Comparison of ENCODE assay signal across 1 cellular context in genomic region chr6:160300076-160300695, GRCh38.
A peak's percentile ranks its signal among the peaks of the same experiment; 100 is the strongest.
TF ChIP-seq lines count a peak whose summit lies in the region.

No MANE protein-coding gene starts in this region.

TF ChIP-seq in HepG2, 621 proteins besides CTCF, POLR2A, EP300 and RAD21 (continued from another document and continues in another):
- peak; percentile 60; the same call in 1 of the 2 replicates for TF ChIP-seq ZNF574 (CRISPR knock-in tag; IDR thresholded peaks at IDR 0.05)
- no peak for TF ChIP-seq REL (CRISPR knock-in tag; conservative IDR thresholded peaks at IDR 0.05)
- TF ChIP-seq GABPA (IDR thresholded peaks at IDR 0.05; ENCODE audit: low read depth, low read length) = peak; percentile 39; the same call in 1 of the 2 replicates
- TF ChIP-seq GABPA (CRISPR knock-in tag; IDR thresholded peaks at IDR 0.05; ENCODE audit: low read depth) = peak; percentile 60; the same call in 1 of the 2 replicates
- peak; percentile 65; the same call in 1 of the 2 replicates for TF ChIP-seq ZNF788 (CRISPR knock-in tag; IDR thresholded peaks at IDR 0.05; ENCODE audit: borderline replicate concordance)
- TF ChIP-seq HNF4A (CRISPR knock-in tag; IDR thresholded peaks at IDR 0.05) = peak; percentile 48; the same call in 1 of the 2 replicates
- TF ChIP-seq NRL (CRISPR knock-in tag; IDR thresholded peaks at IDR 0.05; ENCODE audit: borderline replicate concordance) = peak; percentile 49; the same call in 1 of the 2 replicates
- 0 out of 2 replicates have a peak, but pooled peaks have one; percentile 17 for TF ChIP-seq ARID5B (CRISPR knock-in tag; IDR thresholded peaks at IDR 0.05)
- TF ChIP-seq SAP130 (CRISPR knock-in tag; IDR thresholded peaks at IDR 0.05; ENCODE audit: low read depth) = peak; percentile 24; the same call in 1 of the 2 replicates
- peak; percentile 2; the same call in 1 of the 2 replicates for TF ChIP-seq STAG1 (CRISPR knock-in tag; IDR thresholded peaks at IDR 0.05)
- TF ChIP-seq SALL1 (CRISPR knock-in tag; IDR thresholded peaks at IDR 0.05) = peak; percentile 36; the same call in 1 of the 2 replicates
- peak; percentile 46; the same call in 1 of the 2 replicates for TF ChIP-seq ZNF143 (CRISPR knock-in tag; IDR thresholded peaks at IDR 0.05)
- peak; percentile 61 for TF ChIP-seq GABPB1 (CRISPR knock-in tag; IDR thresholded peaks at IDR 0.05)
- peak; percentile 39; the same call in 1 of the 2 replicates for TF ChIP-seq DMAP1 (CRISPR knock-in tag; IDR thresholded peaks at IDR 0.05)
- TF ChIP-seq DR1 (CRISPR knock-in tag; IDR thresholded peaks at IDR 0.05) = no peak
- TF ChIP-seq ARID4A (CRISPR knock-in tag; IDR thresholded peaks at IDR 0.05; ENCODE audit: borderline replicate concordance) = peak; percentile 35; the same call in 1 of the 2 replicates
- 0 out of 2 replicates have a peak, but pooled peaks have one; percentile 33 for TF ChIP-seq SMAD1 (CRISPR knock-in tag; IDR thresholded peaks at IDR 0.05; ENCODE audit: borderline replicate concordance, low read depth)
- peak; percentile 36; the same call in 1 of the 2 replicates for TF ChIP-seq TBX2 (CRISPR knock-in tag; IDR thresholded peaks at IDR 0.05; ENCODE audit: borderline replicate concordance)
- 0 out of 2 replicates have a peak, but pooled peaks have one; percentile 43 for TF ChIP-seq ZSCAN21 (CRISPR knock-in tag; IDR thresholded peaks at IDR 0.05; ENCODE audit: borderline replicate concordance)
- TF ChIP-seq PITX1 (CRISPR knock-in tag; IDR thresholded peaks at IDR 0.05) = 0 out of 2 replicates have a peak, but pooled peaks have one; percentile 21
- TF ChIP-seq ZSCAN25 (CRISPR knock-in tag; IDR thresholded peaks at IDR 0.05) = 0 out of 2 replicates have a peak, but pooled peaks have one; percentile 36
- TF ChIP-seq BCL6 (CRISPR knock-in tag; IDR thresholded peaks at IDR 0.05) = 0 out of 2 replicates have a peak, but pooled peaks have one; percentile 14
- TF ChIP-seq BHLHE40 (IDR thresholded peaks at IDR 0.05; ENCODE audit: low read length) = peak; percentile 45; the same call in 1 of the 2 replicates
- peak; percentile 72 for TF ChIP-seq ZNF292 (CRISPR knock-in tag; IDR thresholded peaks at IDR 0.05; ENCODE audit: borderline replicate concordance, low read depth)
- TF ChIP-seq HOXA9 (CRISPR knock-in tag; IDR thresholded peaks at IDR 0.05; ENCODE audit: borderline replicate concordance) = no peak
- TF ChIP-seq ETV5 (CRISPR knock-in tag; IDR thresholded peaks at IDR 0.05; ENCODE audit: borderline replicate concordance) = peak; percentile 44; the same call in 1 of the 2 replicates
- TF ChIP-seq ZNF496 (CRISPR knock-in tag; IDR thresholded peaks at IDR 0.05; ENCODE audit: insufficient replicate concordance) = no peak
- peak; percentile 20; the same call in 1 of the 2 replicates for TF ChIP-seq ZNF598 (CRISPR knock-in tag; IDR thresholded peaks at IDR 0.05; ENCODE audit: borderline replicate concordance)
- peak; percentile 78 for TF ChIP-seq ZNF281 (CRISPR knock-in tag; IDR thresholded peaks at IDR 0.05; ENCODE audit: borderline replicate concordance)
- TF ChIP-seq BCL3 (CRISPR knock-in tag; IDR thresholded peaks at IDR 0.05) = 0 out of 2 replicates have a peak, but pooled peaks have one; percentile 25
- no peak for TF ChIP-seq MNT (IDR thresholded peaks at IDR 0.05)
- peak; percentile 75 for TF ChIP-seq ZFP91 (CRISPR knock-in tag; IDR thresholded peaks at IDR 0.05; ENCODE audit: borderline replicate concordance)
- TF ChIP-seq NCOA1 (CRISPR knock-in tag; IDR thresholded peaks at IDR 0.05) = no peak
- TF ChIP-seq TAF1 (CRISPR knock-in tag; IDR thresholded peaks at IDR 0.05) = peak; percentile 38; the same call in 1 of the 2 replicates
- TF ChIP-seq ZNF274 (CRISPR knock-in tag; IDR thresholded peaks at IDR 0.05) = peak; percentile 84; the same call in 1 of the 2 replicates
- TF ChIP-seq ZSCAN5A (CRISPR knock-in tag; IDR thresholded peaks at IDR 0.05; ENCODE audit: borderline replicate concordance) = no peak
- peak; percentile 44; the same call in 1 of the 2 replicates for TF ChIP-seq ZNF350 (CRISPR knock-in tag; IDR thresholded peaks at IDR 0.05; ENCODE audit: borderline replicate concordance, low read depth)
- TF ChIP-seq HOXA3 (CRISPR knock-in tag; IDR thresholded peaks at IDR 0.05) = peak; percentile 23; the same call in 1 of the 2 replicates
- TF ChIP-seq SP140L (CRISPR knock-in tag; IDR thresholded peaks at IDR 0.05; ENCODE audit: borderline replicate concordance) = no peak
